Comparison of ENCODE assay signal across 8 cellular contexts in the genomic region with DNA sequence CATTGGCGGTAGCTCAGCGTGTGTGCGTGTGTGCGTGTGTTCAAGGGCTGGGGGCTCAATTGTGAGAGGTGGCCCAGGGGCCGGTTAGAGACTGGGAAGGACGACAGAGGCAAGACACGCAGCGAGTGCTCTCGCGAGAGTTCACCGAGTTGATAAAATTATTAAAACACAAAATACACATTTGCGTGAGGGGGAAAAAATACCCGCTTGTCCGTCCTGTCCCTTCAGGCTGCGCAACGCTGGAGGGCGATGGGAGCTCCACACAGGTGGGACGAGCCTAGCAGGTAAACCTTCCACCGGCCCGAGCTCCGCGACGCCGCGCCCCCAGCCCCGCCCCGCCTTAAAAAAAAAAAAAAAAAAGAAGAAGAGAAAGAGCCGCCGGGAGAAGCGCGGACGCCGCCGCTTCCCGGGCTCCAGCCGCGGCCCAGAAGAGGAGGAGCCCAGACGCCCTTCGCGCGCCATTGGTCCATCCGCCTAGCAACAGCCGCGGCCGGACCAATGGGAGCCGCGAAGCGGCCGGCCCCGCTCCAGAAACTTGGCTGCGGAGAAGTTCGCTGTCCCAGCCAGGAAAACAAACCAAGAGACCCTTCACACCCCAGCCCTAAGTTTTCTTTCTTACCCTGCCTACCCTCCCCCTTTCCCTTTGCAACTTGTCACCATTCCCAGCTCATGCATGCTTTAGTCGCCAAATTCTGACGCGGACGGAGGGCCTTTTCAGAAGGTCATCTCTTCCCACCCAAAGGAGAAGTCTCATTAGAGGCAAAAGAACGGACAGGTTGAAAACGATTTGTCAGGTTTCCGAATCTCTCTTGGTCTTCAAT.
DNase-seq lines count a peak whose midpoint lies in the region; ATAC-seq and TF ChIP-seq lines count a peak whose summit lies in the region.

No MANE protein-coding gene starts in this region.

- no peaks in the 10 kb centered on the region for H3K9me3 ChIP-seq in WERI-Rb-1 (ENCODE audit: severe bottlenecking)
- no peaks in the 10 kb centered on the region for H3K9me3 ChIP-seq in skeletal muscle tissue (ENCODE audit: control insufficient read depth in 3 of 3, low read length in 3 of 3)

- DNase-seq in GM13976 (ENCODE audit: low spot score) = peak; percentile 91
- peak; percentile 32 for DNase-seq in NCI-H1694 (lab: John Stamatoyannopoulos, UW)
- DNase-seq in WERI-Rb-1 = peak; percentile 27
- DNase-seq in central memory CD4-positive, alpha-beta T cell = peak; percentile 66
- DNase-seq in iPS-NIHi7 (ENCODE audit: extremely low spot score) = peak; percentile 97
- no peak for DNase-seq in COR-L47 (lab: John Stamatoyannopoulos, UW)

- H3K36me3 ChIP-seq in WERI-Rb-1 = no peaks in the 10 kb centered on the region
- H3K36me3 ChIP-seq in skeletal muscle tissue (ENCODE audit: control insufficient read depth in 3 of 3, insufficient read depth in 3 of 3, low read length in 3 of 3) = no peaks in the 10 kb centered on the region

- peak; percentile 97 for ATAC-seq in HG02870 (IDR thresholded peaks at IDR 0.05; ENCODE audit: unreplicated experiment)

- peaks cover 12 to 18% (median 15%) of the 10 kb centered on the region in 3 donors for H3K4me1 ChIP-seq in skeletal muscle tissue (ENCODE audit: control insufficient read depth in 3 of 3, insufficient read depth in 3 of 3, low read length in 3 of 3)

- H3K27ac ChIP-seq in WERI-Rb-1 = no peak overlapping the region
- H3K27ac ChIP-seq in skeletal muscle tissue (ENCODE audit: low read depth, low read length) = peak overlapping the region; percentile 52

- in situ Hi-C loops in GM13976 (cut with MboI; ENCODE audit: low sequenced_read_pairs, unreplicated experiment) = no loop called here

- TF ChIP-seq CTCF in GM13976 (IDR thresholded peaks at IDR 0.05; ENCODE audit: borderline replicate concordance, control extremely low read depth, extremely low read depth, insufficient read depth, missing control alignments) (no peak), WERI-Rb-1 (IDR thresholded peaks at IDR 0.05; ENCODE audit: low read depth, low read length) (no peak)

- peaks cover 75% of the 10 kb centered on the region for H3K27me3 ChIP-seq in WERI-Rb-1 (ENCODE audit: insufficient read depth, low read depth, severe bottlenecking)
- no peaks in the 10 kb centered on the region for H3K27me3 ChIP-seq in skeletal muscle tissue (ENCODE audit: control insufficient read depth in 3 of 3, insufficient read depth in 3 of 3, low read length in 3 of 3)

- peak overlapping the region; percentile 76 to 84 (median 78) for H3K9ac ChIP-seq in skeletal muscle tissue (ENCODE audit: low read depth in 1 of 3, low read length in 3 of 3)

- H3K4me3 ChIP-seq in WERI-Rb-1 (ENCODE audit: low read depth, low read length) (peak overlapping the region; percentile 16; the same call in 1 of the 2 replicates), skeletal muscle tissue (ENCODE audit: low read length in 3 of 3) (peak overlapping the region; percentile 81 to 94 (median 87))
